ENCODE assay signal across 8 cellular contexts in the genomic region with DNA sequence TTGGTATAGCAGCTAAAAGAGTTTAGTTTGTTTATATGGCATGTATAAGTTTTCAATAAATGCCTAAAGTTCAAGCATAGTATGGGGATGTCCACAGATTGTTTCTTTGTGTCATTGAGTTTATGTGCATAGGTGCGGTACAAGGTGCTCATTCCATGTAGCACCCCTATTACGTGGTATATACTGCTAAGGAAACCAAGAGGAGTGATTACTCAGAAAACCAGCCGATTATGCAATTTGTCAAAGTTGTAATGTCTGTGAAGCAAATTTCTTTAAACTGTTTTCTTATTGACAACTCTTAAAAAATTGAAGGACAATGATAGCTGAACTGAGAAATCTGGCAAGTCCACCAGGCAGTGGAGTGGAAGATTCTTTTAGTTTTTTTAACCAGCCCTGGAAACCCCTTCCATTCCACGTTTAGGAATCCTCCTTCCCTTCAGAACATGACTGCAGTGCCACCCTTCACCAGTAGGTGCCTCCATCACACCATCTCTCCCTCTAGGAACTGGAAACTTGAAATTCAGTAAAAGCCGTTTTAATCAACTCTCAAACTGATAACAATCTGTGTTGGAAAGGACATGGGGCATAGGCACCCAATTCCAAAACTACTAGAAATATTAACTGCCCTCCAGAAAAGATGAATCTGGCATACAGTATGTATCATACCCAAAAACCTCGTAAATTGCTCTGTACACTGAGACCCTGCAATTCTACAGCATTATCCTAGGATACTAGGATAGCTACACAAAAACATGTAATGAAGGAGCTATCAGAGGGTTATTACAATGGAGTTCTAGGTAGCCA. TPM values are rescaled to one million over a fixed set of nuclear protein-coding genes. Genes with fewer than 3 reads are reported as not detected.
DNase-seq lines count a peak whose midpoint lies in the region; ATAC-seq and TF ChIP-seq lines count a peak whose summit lies in the region.

No MANE protein-coding gene starts in this region.

- no peak overlapping the region for H3K4me3 ChIP-seq in SJCRH30
- H3K4me3 ChIP-seq in tibial artery = no peak overlapping the region

- H3K36me3 Mint-ChIP-seq in Calu3 (ENCODE audit: insufficient read depth, unreplicated experiment) (peaks cover 18% of the 10 kb centered on the region), osteocyte (ENCODE audit: unreplicated experiment) (peaks cover 6% of the 10 kb centered on the region)
- H3K36me3 Mint-ChIP-seq in activated T-helper 2 cell treated with anti-CD3 and anti-CD28 coated beads, Interferon-gamma antibody, Interleukin-2, Interleukin-4, amounts not matched to agents 10 μg/mL and 5 μg/mL and 100 μg/mL, durations not matched to agents 14 hours and 24 hours and 36 hours (ENCODE audit: low read depth) = peaks cover 40% of the 10 kb centered on the region

- no peak overlapping the region for H3K27ac Mint-ChIP-seq in Calu3 (ENCODE audit: unreplicated experiment)
- H3K27ac Mint-ChIP-seq in activated T-helper 2 cell treated with anti-CD3 and anti-CD28 coated beads, Interferon-gamma antibody, Interleukin-2, Interleukin-4, amounts not matched to agents 10 μg/mL and 5 μg/mL and 100 μg/mL, durations not matched to agents 14 hours and 24 hours and 36 hours = peak overlapping the region; percentile 49
- peak overlapping the region; percentile 51 for H3K27ac Mint-ChIP-seq in osteocyte (ENCODE audit: unreplicated experiment)

- H3K9me3 ChIP-seq in SJCRH30 (replicated peaks) = no peaks in the 10 kb centered on the region
- no peaks in the 10 kb centered on the region for H3K9me3 ChIP-seq in tibial artery

- H3K4me1 ChIP-seq in SJCRH30 (no peaks in the 10 kb centered on the region), foreskin keratinocyte (peaks cover 16% of the 10 kb centered on the region), tibial artery (peaks cover 3 to 50% (median 42%) of the 10 kb centered on the region in 4 donors)

- TF ChIP-seq CTCF in Calu3 (IDR thresholded peaks at IDR 0.05; ENCODE audit: unreplicated experiment) = peak; percentile 94
- peak; percentile 97 for TF ChIP-seq CTCF in foreskin keratinocyte (conservative IDR thresholded peaks at IDR 0.05)
- TF ChIP-seq CTCF in osteocyte (IDR thresholded peaks at IDR 0.05) = peak; percentile 97
- peak; percentile 96 to 97 for TF ChIP-seq CTCF in tibial artery (IDR thresholded peaks at IDR 0.05)

- H3K27ac ChIP-seq in SJCRH30 (no peak overlapping the region), foreskin keratinocyte (no peak overlapping the region), tibial artery (peak overlapping the region; percentile 75 to 76)

- H3K27me3 Mint-ChIP-seq in Calu3 (ENCODE audit: unreplicated experiment) = no peaks in the 10 kb centered on the region
- no peaks in the 10 kb centered on the region for H3K27me3 Mint-ChIP-seq in activated T-helper 2 cell treated with anti-CD3 and anti-CD28 coated beads, Interferon-gamma antibody, Interleukin-2, Interleukin-4, amounts not matched to agents 10 μg/mL and 5 μg/mL and 100 μg/mL, durations not matched to agents 14 hours and 24 hours and 36 hours (ENCODE audit: low read depth)
- no peaks in the 10 kb centered on the region for H3K27me3 Mint-ChIP-seq in osteocyte (ENCODE audit: unreplicated experiment)

- intact Hi-C loops in Calu3 (cut with micrococcal nuclease; ENCODE audit: unreplicated experiment) = loop anchor here (1.0 to 10.0 kb wide), 6 partner anchors 55 to 308 kb away; a partner anchor contains a TSS
- intact Hi-C loops in activated T-helper 2 cell treated with anti-CD3 and anti-CD28 coated beads, Interferon-gamma antibody, Interleukin-2, Interleukin-4, amounts not matched to agents 10 μg/mL and 5 μg/mL and 100 μg/mL, durations not matched to agents 14 hours and 24 hours and 36 hours (cut with micrococcal nuclease) = loop anchor here (1.0 to 10.0 kb wide), 6 partner anchors 33 to 305 kb away; a partner anchor contains a TSS
- intact Hi-C loops in tibial artery (cut with DNase I; ENCODE audit: low total_unique reads) = loop anchor here (2.0 kb wide), 1 partner anchor 233 kb away; no protein-coding TSS in a partner anchor

- H3K36me3 ChIP-seq in SJCRH30 = peaks cover 21% of the 10 kb centered on the region
- H3K36me3 ChIP-seq in tibial artery = no peaks in the 10 kb centered on the region

- H3K4me1 Mint-ChIP-seq in Calu3 (ENCODE audit: low read depth, unreplicated experiment) (peaks cover 10% of the 10 kb centered on the region), osteocyte (ENCODE audit: unreplicated experiment) (peaks cover 33% of the 10 kb centered on the region)
- H3K4me1 Mint-ChIP-seq in activated T-helper 2 cell treated with anti-CD3 and anti-CD28 coated beads, Interferon-gamma antibody, Interleukin-2, Interleukin-4, amounts not matched to agents 10 μg/mL and 5 μg/mL and 100 μg/mL, durations not matched to agents 14 hours and 24 hours and 36 hours (ENCODE audit: low read depth) = peaks cover 26% of the 10 kb centered on the region

- CTCF ChIA-PET in Calu3 (lab: Charles Lee) = interaction anchor here (0.5 to 2.5 kb wide), 6 partner anchors 16 to 341 kb away, joined by 3 to 7 read pairs (median 3); no protein-coding TSS in a partner anchor

- H3K9me3 Mint-ChIP-seq in Calu3 (ENCODE audit: low read depth, unreplicated experiment) (no peaks in the 10 kb centered on the region), osteocyte (ENCODE audit: unreplicated experiment) (no peaks in the 10 kb centered on the region)
- no peaks in the 10 kb centered on the region for H3K9me3 Mint-ChIP-seq in activated T-helper 2 cell treated with anti-CD3 and anti-CD28 coated beads, Interferon-gamma antibody, Interleukin-2, Interleukin-4, amounts not matched to agents 10 μg/mL and 5 μg/mL and 100 μg/mL, durations not matched to agents 14 hours and 24 hours and 36 hours

- DNase-seq in Calu3 (peak; percentile 84), HuH-7 (ENCODE audit: low spot score) (peak; percentile 34), SJCRH30 (peak; percentile 41 to 75), foreskin keratinocyte (peak; percentile 24 to 52), osteocyte (ENCODE audit: extremely low spot score, unreplicated experiment) (peak; percentile 90), tibial artery (peak; percentile 82)
- peak; percentile 49 for DNase-seq in activated T-helper 2 cell treated with anti-CD3 and anti-CD28 coated beads, Interferon-gamma antibody, Interleukin-2, Interleukin-4, amounts not matched to agents 10 μg/mL and 5 μg/mL and 100 μg/mL, durations not matched to agents 14 hours and 24 hours and 36 hours (ENCODE audit: low spot score)

- H3K27me3 ChIP-seq in SJCRH30 (no peaks in the 10 kb centered on the region), foreskin keratinocyte (no peaks in the 10 kb centered on the region), tibial artery (no peaks in the 10 kb centered on the region)

- H3K4me3 Mint-ChIP-seq in Calu3 (ENCODE audit: low read depth, unreplicated experiment) = no peak overlapping the region
- no peak overlapping the region for H3K4me3 Mint-ChIP-seq in activated T-helper 2 cell treated with anti-CD3 and anti-CD28 coated beads, Interferon-gamma antibody, Interleukin-2, Interleukin-4, amounts not matched to agents 10 μg/mL and 5 μg/mL and 100 μg/mL, durations not matched to agents 14 hours and 24 hours and 36 hours (ENCODE audit: low read depth)
- H3K4me3 Mint-ChIP-seq in osteocyte (ENCODE audit: unreplicated experiment) = no peak overlapping the region

- BruUV-seq in Calu3 (replicated peaks; lab: Mats Ljungman, UMichigan) = no TSS peak

- peak; percentile 57 for ATAC-seq in foreskin keratinocyte
- no peak for ATAC-seq in HG03457 (IDR thresholded peaks at IDR 0.05; ENCODE audit: unreplicated experiment)

RNA-seq across cellular contexts. Expression of a gene that starts 43.5 kb away (rescaled TPM):
- 10.1 and 10.4 TPM in 2 replicates for total RNA-seq in Calu3 (2022)
- total RNA-seq in SJCRH30 (2014; rRNA removed; shearing (Covaris generic)) = 12.6 and 17.2 TPM in 2 replicates
- total RNA-seq in activated T-helper 2 cell treated with anti-CD3 and anti-CD28 coated beads, Interferon-gamma antibody, Interleukin-2, Interleukin-4, amounts not matched to agents 10 μg/mL and 5 μg/mL and 100 μg/mL, durations not matched to agents 14 hours and 24 hours and 36 hours = 11.4 and 11.8 TPM in 2 replicates
- 4.1 and 4.5 TPM in 2 replicates for total RNA-seq in foreskin keratinocyte
- polyA plus RNA-seq in foreskin keratinocyte = 2.3 and 2.6 TPM in 2 replicates
- 2.5 and 4.2 TPM in 2 replicates for total RNA-seq in osteocyte

RNA-seq across cellular contexts. Expression of a gene that starts 43.5 kb away (rescaled TPM):
- total RNA-seq in Calu3 (2022) (28.7 and 32.6 TPM in 2 replicates), foreskin keratinocyte (22.5 and 27.0 TPM in 2 replicates), osteocyte (16.6 and 18.3 TPM in 2 replicates)
- total RNA-seq in SJCRH30 (2014; rRNA removed; shearing (Covaris generic)) = 35.7 and 38.5 TPM in 2 replicates
- 13.2 and 14.4 TPM in 2 replicates for total RNA-seq in activated T-helper 2 cell treated with anti-CD3 and anti-CD28 coated beads, Interferon-gamma antibody, Interleukin-2, Interleukin-4, amounts not matched to agents 10 μg/mL and 5 μg/mL and 100 μg/mL, durations not matched to agents 14 hours and 24 hours and 36 hours
- 5.7 and 7.2 TPM in 2 replicates for polyA plus RNA-seq in foreskin keratinocyte

RNA-seq across cellular contexts. Expression of a gene that starts 50.4 kb away (rescaled TPM):
- total RNA-seq in Calu3 (2022) (17.0 and 21.0 TPM in 2 replicates), foreskin keratinocyte (10.9 and 11.3 TPM in 2 replicates), osteocyte (19.3 and 19.6 TPM in 2 replicates)
- 5.6 and 7.8 TPM in 2 replicates for total RNA-seq in SJCRH30 (2014; rRNA removed; shearing (Covaris generic))
- 17.4 and 19.2 TPM in 2 replicates for total RNA-seq in activated T-helper 2 cell treated with anti-CD3 and anti-CD28 coated beads, Interferon-gamma antibody, Interleukin-2, Interleukin-4, amounts not matched to agents 10 μg/mL and 5 μg/mL and 100 μg/mL, durations not matched to agents 14 hours and 24 hours and 36 hours
- 2.9 and 3.5 TPM in 2 replicates for polyA plus RNA-seq in foreskin keratinocyte

RNA-seq across cellular contexts. Expression of a gene that starts 50.8 kb away (rescaled TPM):
- total RNA-seq in Calu3 (2022) (33.4 and 36.5 TPM in 2 replicates), foreskin keratinocyte (24.9 and 25.3 TPM in 2 replicates), osteocyte (14.9 and 18.1 TPM in 2 replicates)
- total RNA-seq in SJCRH30 (2014; rRNA removed; shearing (Covaris generic)) = 13.4 and 15.3 TPM in 2 replicates
- 30.5 and 34.7 TPM in 2 replicates for total RNA-seq in activated T-helper 2 cell treated with anti-CD3 and anti-CD28 coated beads, Interferon-gamma antibody, Interleukin-2, Interleukin-4, amounts not matched to agents 10 μg/mL and 5 μg/mL and 100 μg/mL, durations not matched to agents 14 hours and 24 hours and 36 hours
- 19.1 and 19.7 TPM in 2 replicates for polyA plus RNA-seq in foreskin keratinocyte

Comparison
In these comparisons a context has a peak if more than half of its experiments do, and no peak if none do; other contexts are left out.
1. DNase-seq: peak in every context shown above with its lines; median percentile 90 in osteocyte; 84 in Calu3; 82 in tibial artery; 58 in SJCRH30; 49 in activated T-helper 2 cell treated with anti-CD3 and anti-CD28 coated beads, Interferon-gamma antibody, Interleukin-2, Interleukin-4, amounts not matched to agents 10 μg/mL and 5 μg/mL and 100 μg/mL, durations not matched to agents 14 hours and 24 hours and 36 hours; 38 in foreskin keratinocyte; 34 in HuH-7.
2. H3K27ac ChIP-seq: peak in tibial artery (2 of 2); none in SJCRH30 (single experiment) and foreskin keratinocyte (single experiment).
3. Peak in every context shown above with its lines, with median percentiles within 50 percentile points of each other: CTCF ChIP-seq.